1 cellular context compared by ENCODE assay signal in the genomic region with DNA sequence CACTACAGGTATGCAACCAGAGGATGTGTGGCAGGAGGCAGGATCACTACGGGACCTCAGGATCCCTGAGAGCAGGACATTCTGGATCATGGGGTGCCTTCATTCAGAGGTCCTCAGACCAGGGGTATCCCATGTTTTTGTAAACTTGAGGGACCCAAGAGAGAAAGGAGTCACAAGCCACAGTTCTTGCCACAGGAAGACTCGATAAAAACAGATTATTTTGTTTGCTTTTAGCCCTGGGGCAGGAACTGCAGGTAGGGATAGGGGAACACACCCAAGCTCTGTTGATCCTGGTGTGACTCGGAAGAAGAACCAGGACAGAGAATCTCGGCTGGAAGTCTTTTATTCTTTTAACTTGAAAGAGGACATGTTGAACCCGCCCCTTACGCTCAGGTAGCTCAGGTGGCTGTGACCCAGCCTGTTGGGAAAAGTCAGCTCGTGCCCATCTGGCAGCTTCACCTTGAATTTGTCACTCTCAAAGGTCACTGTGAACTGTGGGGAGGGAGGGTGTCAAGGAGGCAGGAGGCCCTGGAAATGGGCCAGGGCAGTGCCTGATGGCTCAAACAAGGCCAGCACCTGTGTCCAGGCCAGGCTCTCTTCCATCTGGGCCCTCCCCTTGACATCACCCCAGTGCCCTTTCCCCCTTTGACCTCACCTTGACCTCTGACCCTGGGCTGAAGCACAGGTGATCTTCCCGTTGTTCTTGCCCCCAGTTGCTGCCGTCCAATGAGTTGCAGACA.
TF ChIP-seq lines count a peak whose summit lies in the region.

No MANE protein-coding gene starts in this region.

TF ChIP-seq in K562, 482 proteins besides CTCF, POLR2A, EP300 and RAD21 (continued from another document and continues in another):
- TF ChIP-seq, protein P1, sequence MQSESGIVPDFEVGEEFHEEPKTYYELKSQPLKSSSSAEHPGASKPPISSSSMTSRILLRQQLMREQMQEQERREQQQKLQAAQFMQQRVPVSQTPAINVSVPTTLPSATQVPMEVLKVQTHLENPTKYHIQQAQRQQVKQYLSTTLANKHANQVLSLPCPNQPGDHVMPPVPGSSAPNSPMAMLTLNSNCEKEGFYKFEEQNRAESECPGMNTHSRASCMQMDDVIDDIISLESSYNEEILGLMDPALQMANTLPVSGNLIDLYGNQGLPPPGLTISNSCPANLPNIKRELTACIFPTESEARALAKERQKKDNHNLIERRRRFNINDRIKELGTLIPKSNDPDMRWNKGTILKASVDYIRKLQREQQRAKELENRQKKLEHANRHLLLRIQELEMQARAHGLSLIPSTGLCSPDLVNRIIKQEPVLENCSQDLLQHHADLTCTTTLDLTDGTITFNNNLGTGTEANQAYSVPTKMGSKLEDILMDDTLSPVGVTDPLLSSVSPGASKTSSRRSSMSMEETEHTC (IDR thresholded peaks at IDR 0.05): no peak
- no peak for TF ChIP-seq ZNF764 (CRISPR knock-in tag; IDR thresholded peaks at IDR 0.05; ENCODE audit: low read depth)
- no peak for TF ChIP-seq ZNF133 (CRISPR knock-in tag; IDR thresholded peaks at IDR 0.05)
- no peak for TF ChIP-seq ELF2 (CRISPR knock-in tag; IDR thresholded peaks at IDR 0.05)
- no peak for TF ChIP-seq HIVEP1 (CRISPR knock-in tag; IDR thresholded peaks at IDR 0.05)
- no peak for TF ChIP-seq POLR2H (tag; IDR thresholded peaks at IDR 0.05; ENCODE audit: low read depth)
- TF ChIP-seq NCOA1 (IDR thresholded peaks at IDR 0.05; ENCODE audit: low read depth): no peak
- TF ChIP-seq ZNF780A (CRISPR knock-in tag; IDR thresholded peaks at IDR 0.05): no peak
- no peak for TF ChIP-seq ZNF23 (CRISPR knock-in tag; IDR thresholded peaks at IDR 0.05)
- TF ChIP-seq POLR2G (IDR thresholded peaks at IDR 0.05; ENCODE audit: low read depth, low read length): peak; percentile 67
- TF ChIP-seq PML (IDR thresholded peaks at IDR 0.05; ENCODE audit: low read length): no peak
- TF ChIP-seq ZNF431 (CRISPR knock-in tag; IDR thresholded peaks at IDR 0.05): no peak
- no peak for TF ChIP-seq FOS (IDR thresholded peaks at IDR 0.05; ENCODE audit: extremely low read depth, insufficient read length)
- TF ChIP-seq KLF16 (IDR thresholded peaks at IDR 0.05): no peak
- no peak for TF ChIP-seq NFRKB (IDR thresholded peaks at IDR 0.05; ENCODE audit: low read depth)
- no peak for TF ChIP-seq ARHGAP35 (IDR thresholded peaks at IDR 0.05; ENCODE audit: partially characterized antibody)
- TF ChIP-seq, protein P2, sequence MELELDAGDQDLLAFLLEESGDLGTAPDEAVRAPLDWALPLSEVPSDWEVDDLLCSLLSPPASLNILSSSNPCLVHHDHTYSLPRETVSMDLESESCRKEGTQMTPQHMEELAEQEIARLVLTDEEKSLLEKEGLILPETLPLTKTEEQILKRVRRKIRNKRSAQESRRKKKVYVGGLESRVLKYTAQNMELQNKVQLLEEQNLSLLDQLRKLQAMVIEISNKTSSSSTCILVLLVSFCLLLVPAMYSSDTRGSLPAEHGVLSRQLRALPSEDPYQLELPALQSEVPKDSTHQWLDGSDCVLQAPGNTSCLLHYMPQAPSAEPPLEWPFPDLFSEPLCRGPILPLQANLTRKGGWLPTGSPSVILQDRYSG (tag; conservative IDR thresholded peaks at IDR 0.05; ENCODE audit: low read depth): no peak
- TF ChIP-seq, protein P3, sequence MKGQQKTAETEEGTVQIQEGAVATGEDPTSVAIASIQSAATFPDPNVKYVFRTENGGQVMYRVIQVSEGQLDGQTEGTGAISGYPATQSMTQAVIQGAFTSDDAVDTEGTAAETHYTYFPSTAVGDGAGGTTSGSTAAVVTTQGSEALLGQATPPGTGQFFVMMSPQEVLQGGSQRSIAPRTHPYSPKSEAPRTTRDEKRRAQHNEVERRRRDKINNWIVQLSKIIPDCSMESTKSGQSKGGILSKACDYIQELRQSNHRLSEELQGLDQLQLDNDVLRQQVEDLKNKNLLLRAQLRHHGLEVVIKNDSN (CRISPR knock-in tag; IDR thresholded peaks at IDR 0.05): no peak
- TF ChIP-seq, protein P4, sequence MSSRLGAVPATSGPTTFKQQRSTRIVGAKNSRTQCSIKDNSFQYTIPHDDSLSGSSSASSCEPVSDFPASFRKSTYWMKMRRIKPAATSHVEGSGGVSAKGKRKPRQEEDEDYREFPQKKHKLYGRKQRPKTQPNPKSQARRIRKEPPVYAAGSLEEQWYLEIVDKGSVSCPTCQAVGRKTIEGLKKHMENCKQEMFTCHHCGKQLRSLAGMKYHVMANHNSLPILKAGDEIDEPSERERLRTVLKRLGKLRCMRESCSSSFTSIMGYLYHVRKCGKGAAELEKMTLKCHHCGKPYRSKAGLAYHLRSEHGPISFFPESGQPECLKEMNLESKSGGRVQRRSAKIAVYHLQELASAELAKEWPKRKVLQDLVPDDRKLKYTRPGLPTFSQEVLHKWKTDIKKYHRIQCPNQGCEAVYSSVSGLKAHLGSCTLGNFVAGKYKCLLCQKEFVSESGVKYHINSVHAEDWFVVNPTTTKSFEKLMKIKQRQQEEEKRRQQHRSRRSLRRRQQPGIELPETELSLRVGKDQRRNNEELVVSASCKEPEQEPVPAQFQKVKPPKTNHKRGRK (tag; IDR thresholded peaks at IDR 0.05): no peak
- TF ChIP-seq, protein P5, sequence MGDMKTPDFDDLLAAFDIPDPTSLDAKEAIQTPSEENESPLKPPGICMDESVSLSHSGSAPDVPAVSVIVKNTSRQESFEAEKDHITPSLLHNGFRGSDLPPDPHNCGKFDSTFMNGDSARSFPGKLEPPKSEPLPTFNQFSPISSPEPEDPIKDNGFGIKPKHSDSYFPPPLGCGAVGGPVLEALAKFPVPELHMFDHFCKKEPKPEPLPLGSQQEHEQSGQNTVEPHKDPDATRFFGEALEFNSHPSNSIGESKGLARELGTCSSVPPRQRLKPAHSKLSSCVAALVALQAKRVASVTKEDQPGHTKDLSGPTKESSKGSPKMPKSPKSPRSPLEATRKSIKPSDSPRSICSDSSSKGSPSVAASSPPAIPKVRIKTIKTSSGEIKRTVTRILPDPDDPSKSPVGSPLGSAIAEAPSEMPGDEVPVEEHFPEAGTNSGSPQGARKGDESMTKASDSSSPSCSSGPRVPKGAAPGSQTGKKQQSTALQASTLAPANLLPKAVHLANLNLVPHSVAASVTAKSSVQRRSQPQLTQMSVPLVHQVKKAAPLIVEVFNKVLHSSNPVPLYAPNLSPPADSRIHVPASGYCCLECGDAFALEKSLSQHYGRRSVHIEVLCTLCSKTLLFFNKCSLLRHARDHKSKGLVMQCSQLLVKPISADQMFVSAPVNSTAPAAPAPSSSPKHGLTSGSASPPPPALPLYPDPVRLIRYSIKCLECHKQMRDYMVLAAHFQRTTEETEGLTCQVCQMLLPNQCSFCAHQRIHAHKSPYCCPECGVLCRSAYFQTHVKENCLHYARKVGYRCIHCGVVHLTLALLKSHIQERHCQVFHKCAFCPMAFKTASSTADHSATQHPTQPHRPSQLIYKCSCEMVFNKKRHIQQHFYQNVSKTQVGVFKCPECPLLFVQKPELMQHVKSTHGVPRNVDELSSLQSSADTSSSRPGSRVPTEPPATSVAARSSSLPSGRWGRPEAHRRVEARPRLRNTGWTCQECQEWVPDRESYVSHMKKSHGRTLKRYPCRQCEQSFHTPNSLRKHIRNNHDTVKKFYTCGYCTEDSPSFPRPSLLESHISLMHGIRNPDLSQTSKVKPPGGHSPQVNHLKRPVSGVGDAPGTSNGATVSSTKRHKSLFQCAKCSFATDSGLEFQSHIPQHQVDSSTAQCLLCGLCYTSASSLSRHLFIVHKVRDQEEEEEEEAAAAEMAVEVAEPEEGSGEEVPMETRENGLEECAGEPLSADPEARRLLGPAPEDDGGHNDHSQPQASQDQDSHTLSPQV (IDR thresholded peaks at IDR 0.05): no peak
- TF ChIP-seq, protein P6, sequence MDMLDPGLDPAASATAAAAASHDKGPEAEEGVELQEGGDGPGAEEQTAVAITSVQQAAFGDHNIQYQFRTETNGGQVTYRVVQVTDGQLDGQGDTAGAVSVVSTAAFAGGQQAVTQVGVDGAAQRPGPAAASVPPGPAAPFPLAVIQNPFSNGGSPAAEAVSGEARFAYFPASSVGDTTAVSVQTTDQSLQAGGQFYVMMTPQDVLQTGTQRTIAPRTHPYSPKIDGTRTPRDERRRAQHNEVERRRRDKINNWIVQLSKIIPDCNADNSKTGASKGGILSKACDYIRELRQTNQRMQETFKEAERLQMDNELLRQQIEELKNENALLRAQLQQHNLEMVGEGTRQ (CRISPR knock-in tag; IDR thresholded peaks at IDR 0.05): no peak
- TF ChIP-seq NFIC (IDR thresholded peaks at IDR 0.05): no peak; the same call in 1 of the 2 replicates
- TF ChIP-seq, protein P7, sequence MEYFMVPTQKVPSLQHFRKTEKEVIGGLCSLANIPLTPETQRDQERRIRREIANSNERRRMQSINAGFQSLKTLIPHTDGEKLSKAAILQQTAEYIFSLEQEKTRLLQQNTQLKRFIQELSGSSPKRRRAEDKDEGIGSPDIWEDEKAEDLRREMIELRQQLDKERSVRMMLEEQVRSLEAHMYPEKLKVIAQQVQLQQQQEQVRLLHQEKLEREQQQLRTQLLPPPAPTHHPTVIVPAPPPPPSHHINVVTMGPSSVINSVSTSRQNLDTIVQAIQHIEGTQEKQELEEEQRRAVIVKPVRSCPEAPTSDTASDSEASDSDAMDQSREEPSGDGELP (CRISPR knock-in tag; IDR thresholded peaks at IDR 0.05; ENCODE audit: borderline replicate concordance): 0 out of 2 replicates have a peak, but pooled peaks have one; percentile 31
- no peak for TF ChIP-seq PURB (CRISPR knock-in tag; IDR thresholded peaks at IDR 0.05; ENCODE audit: low read depth)
- 0 out of 2 replicates have a peak, but pooled peaks have one; percentile 12 for TF ChIP-seq SUPT5H (IDR thresholded peaks at IDR 0.05)
- TF ChIP-seq EGR1 (conservative IDR thresholded peaks at IDR 0.05): no peak
- no peak for TF ChIP-seq ZNF444 (CRISPR knock-in tag; IDR thresholded peaks at IDR 0.05)
- TF ChIP-seq CBFA2T2 (conservative IDR thresholded peaks at IDR 0.05): no peak
- no peak for TF ChIP-seq ZNF41 (CRISPR knock-in tag; conservative IDR thresholded peaks at IDR 0.05)
- TF ChIP-seq MED1 (CRISPR knock-in tag; IDR thresholded peaks at IDR 0.05; ENCODE audit: borderline replicate concordance): no peak
- TF ChIP-seq, protein P8, sequence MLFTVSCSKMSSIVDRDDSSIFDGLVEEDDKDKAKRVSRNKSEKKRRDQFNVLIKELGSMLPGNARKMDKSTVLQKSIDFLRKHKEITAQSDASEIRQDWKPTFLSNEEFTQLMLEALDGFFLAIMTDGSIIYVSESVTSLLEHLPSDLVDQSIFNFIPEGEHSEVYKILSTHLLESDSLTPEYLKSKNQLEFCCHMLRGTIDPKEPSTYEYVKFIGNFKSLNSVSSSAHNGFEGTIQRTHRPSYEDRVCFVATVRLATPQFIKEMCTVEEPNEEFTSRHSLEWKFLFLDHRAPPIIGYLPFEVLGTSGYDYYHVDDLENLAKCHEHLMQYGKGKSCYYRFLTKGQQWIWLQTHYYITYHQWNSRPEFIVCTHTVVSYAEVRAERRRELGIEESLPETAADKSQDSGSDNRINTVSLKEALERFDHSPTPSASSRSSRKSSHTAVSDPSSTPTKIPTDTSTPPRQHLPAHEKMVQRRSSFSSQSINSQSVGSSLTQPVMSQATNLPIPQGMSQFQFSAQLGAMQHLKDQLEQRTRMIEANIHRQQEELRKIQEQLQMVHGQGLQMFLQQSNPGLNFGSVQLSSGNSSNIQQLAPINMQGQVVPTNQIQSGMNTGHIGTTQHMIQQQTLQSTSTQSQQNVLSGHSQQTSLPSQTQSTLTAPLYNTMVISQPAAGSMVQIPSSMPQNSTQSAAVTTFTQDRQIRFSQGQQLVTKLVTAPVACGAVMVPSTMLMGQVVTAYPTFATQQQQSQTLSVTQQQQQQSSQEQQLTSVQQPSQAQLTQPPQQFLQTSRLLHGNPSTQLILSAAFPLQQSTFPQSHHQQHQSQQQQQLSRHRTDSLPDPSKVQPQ (CRISPR knock-in tag; IDR thresholded peaks at IDR 0.05; ENCODE audit: borderline replicate concordance): no peak
- TF ChIP-seq, protein P9, sequence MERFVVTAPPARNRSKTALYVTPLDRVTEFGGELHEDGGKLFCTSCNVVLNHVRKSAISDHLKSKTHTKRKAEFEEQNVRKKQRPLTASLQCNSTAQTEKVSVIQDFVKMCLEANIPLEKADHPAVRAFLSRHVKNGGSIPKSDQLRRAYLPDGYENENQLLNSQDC (CRISPR knock-in tag; IDR thresholded peaks at IDR 0.05): no peak
- TF ChIP-seq, protein P10, sequence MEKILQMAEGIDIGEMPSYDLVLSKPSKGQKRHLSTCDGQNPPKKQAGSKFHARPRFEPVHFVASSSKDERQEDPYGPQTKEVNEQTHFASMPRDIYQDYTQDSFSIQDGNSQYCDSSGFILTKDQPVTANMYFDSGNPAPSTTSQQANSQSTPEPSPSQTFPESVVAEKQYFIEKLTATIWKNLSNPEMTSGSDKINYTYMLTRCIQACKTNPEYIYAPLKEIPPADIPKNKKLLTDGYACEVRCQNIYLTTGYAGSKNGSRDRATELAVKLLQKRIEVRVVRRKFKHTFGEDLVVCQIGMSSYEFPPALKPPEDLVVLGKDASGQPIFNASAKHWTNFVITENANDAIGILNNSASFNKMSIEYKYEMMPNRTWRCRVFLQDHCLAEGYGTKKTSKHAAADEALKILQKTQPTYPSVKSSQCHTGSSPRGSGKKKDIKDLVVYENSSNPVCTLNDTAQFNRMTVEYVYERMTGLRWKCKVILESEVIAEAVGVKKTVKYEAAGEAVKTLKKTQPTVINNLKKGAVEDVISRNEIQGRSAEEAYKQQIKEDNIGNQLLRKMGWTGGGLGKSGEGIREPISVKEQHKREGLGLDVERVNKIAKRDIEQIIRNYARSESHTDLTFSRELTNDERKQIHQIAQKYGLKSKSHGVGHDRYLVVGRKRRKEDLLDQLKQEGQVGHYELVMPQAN (IDR thresholded peaks at IDR 0.05; ENCODE audit: borderline replicate concordance): no peak
- TF ChIP-seq STAT5A (IDR thresholded peaks at IDR 0.05; ENCODE audit: borderline replicate concordance, low read length): no peak
- no peak for TF ChIP-seq GATA2 (CRISPR knock-in tag; IDR thresholded peaks at IDR 0.05)
- TF ChIP-seq, protein P11, sequence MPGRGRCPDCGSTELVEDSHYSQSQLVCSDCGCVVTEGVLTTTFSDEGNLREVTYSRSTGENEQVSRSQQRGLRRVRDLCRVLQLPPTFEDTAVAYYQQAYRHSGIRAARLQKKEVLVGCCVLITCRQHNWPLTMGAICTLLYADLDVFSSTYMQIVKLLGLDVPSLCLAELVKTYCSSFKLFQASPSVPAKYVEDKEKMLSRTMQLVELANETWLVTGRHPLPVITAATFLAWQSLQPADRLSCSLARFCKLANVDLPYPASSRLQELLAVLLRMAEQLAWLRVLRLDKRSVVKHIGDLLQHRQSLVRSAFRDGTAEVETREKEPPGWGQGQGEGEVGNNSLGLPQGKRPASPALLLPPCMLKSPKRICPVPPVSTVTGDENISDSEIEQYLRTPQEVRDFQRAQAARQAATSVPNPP (IDR thresholded peaks at IDR 0.05; ENCODE audit: borderline replicate concordance, insufficient read depth, insufficient read length): no peak
- TF ChIP-seq, protein P12, sequence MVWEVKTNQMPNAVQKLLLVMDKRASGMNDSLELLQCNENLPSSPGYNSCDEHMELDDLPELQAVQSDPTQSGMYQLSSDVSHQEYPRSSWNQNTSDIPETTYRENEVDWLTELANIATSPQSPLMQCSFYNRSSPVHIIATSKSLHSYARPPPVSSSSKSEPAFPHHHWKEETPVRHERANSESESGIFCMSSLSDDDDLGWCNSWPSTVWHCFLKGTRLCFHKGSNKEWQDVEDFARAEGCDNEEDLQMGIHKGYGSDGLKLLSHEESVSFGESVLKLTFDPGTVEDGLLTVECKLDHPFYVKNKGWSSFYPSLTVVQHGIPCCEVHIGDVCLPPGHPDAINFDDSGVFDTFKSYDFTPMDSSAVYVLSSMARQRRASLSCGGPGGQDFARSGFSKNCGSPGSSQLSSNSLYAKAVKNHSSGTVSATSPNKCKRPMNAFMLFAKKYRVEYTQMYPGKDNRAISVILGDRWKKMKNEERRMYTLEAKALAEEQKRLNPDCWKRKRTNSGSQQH (CRISPR knock-in tag; IDR thresholded peaks at IDR 0.05): no peak
- peak; percentile 84 for TF ChIP-seq SIRT6 (IDR thresholded peaks at IDR 0.05; ENCODE audit: low read depth, low read length)
- TF ChIP-seq ZFP30 (CRISPR knock-in tag; IDR thresholded peaks at IDR 0.05; ENCODE audit: borderline replicate concordance): no peak
- no peak for TF ChIP-seq ZNF766 (CRISPR knock-in tag; conservative IDR thresholded peaks at IDR 0.05)
- TF ChIP-seq NFATC3 (IDR thresholded peaks at IDR 0.05): no peak
- no peak for TF ChIP-seq CC2D1A (IDR thresholded peaks at IDR 0.05)
